ENCODE assay signal across 1 cellular context in genomic region chr7:30897770-30898169, GRCh38.
TF ChIP-seq lines count a peak whose summit lies in the region.

No MANE protein-coding gene starts in this region.

TF ChIP-seq in HepG2, 621 proteins besides CTCF, POLR2A, EP300 and RAD21 (continued from another document):
- TF ChIP-seq NPAS2 (CRISPR knock-in tag; IDR thresholded peaks at IDR 0.05; ENCODE audit: borderline replicate concordance) (no peak), ZNF549 (CRISPR knock-in tag; IDR thresholded peaks at IDR 0.05) (no peak), GATA4 (IDR thresholded peaks at IDR 0.05; ENCODE audit: borderline replicate concordance, low read depth) (no peak), ZNF34 (CRISPR knock-in tag; IDR thresholded peaks at IDR 0.05; ENCODE audit: borderline replicate concordance) (no peak), ZMYM2 (CRISPR knock-in tag; IDR thresholded peaks at IDR 0.05) (no peak), HIC2 (CRISPR knock-in tag; IDR thresholded peaks at IDR 0.05; ENCODE audit: low read depth) (no peak), AHDC1 (CRISPR knock-in tag; IDR thresholded peaks at IDR 0.05; ENCODE audit: borderline replicate concordance) (no peak), HBP1 (CRISPR knock-in tag; IDR thresholded peaks at IDR 0.05; ENCODE audit: low read depth) (no peak), MNT (IDR thresholded peaks at IDR 0.05) (no peak), ZNF691 (CRISPR knock-in tag; IDR thresholded peaks at IDR 0.05; ENCODE audit: borderline replicate concordance, low read depth) (no peak), ZFP36L2 (CRISPR knock-in tag; IDR thresholded peaks at IDR 0.05) (no peak), KDM5B (CRISPR knock-in tag; IDR thresholded peaks at IDR 0.05; ENCODE audit: borderline replicate concordance) (no peak), RAD51 (IDR thresholded peaks at IDR 0.05; ENCODE audit: borderline replicate concordance) (no peak)
